10 cellular contexts compared by ENCODE assay signal in genomic region chr2:240622631-240623235, GRCh38. TPM values are rescaled to one million over a fixed set of nuclear protein-coding genes. Genes with fewer than 3 reads are reported as not detected.
DNase-seq lines count a peak whose midpoint lies in the region; ATAC-seq and TF ChIP-seq lines count a peak whose summit lies in the region.
"Had no signal": no experiment of that assay in that cellular context is flagged by ENCODE, and none has a peak within 500 bp of the region (broad histone marks: within the 10 kb centered on the region; RNA-seq: fewer than 3 reads in every experiment).

No MANE protein-coding gene starts in this region.

- peaks cover 73% of the 10 kb centered on the region for H3K4me1 ChIP-seq in CD8-positive, alpha-beta T cell (ENCODE audit: insufficient read depth, low read length)
- peaks cover 9% of the 10 kb centered on the region for H3K4me1 ChIP-seq in osteoblast (ENCODE audit: insufficient read depth, low read length)

- no peak overlapping the region for H3K4me2 ChIP-seq in osteoblast (ENCODE audit: insufficient read depth, low read length)
- H3K4me2 ChIP-seq: KMS-11 had no signal

- peaks cover 3% of the 10 kb centered on the region for H3K9me3 Mint-ChIP-seq in CD8-positive, alpha-beta T cell
- peaks cover 0 to 5% (median 0%) of the 10 kb centered on the region in 3 donors for H3K9me3 Mint-ChIP-seq in T-cell
- peaks cover 5% of the 10 kb centered on the region for H3K9me3 Mint-ChIP-seq in activated naive CD8-positive, alpha-beta T cell treated with anti-CD3 and anti-CD28 coated beads for 36 hours

- no peak for TF ChIP-seq CTCF in CD8-positive, alpha-beta T cell (IDR thresholded peaks at IDR 0.05)
- TF ChIP-seq CTCF in osteoblast (IDR thresholded peaks at IDR 0.05; ENCODE audit: extremely low read depth, low read depth, low read length): no peak

- H2AFZ ChIP-seq in osteoblast (ENCODE audit: low read length): no peak overlapping the region

- CTCF ChIA-PET in CD8-positive, alpha-beta T cell (lab: Charles Lee): interaction anchor here (0.8 to 4.4 kb wide), 4 partner anchors 37 to 109 kb away, joined by 3 to 27 read pairs (median 6); partner anchors contain the start of gene CAPN10
- CTCF ChIA-PET in T-cell (lab: Charles Lee): interaction anchor here (0.6 to 2.4 kb wide), 6 partner anchors 11 to 109 kb away, joined by 4 to 16 read pairs (median 6); partner anchors contain the start of gene CAPN10 (in 1 of the 2)

- H3K27ac ChIP-seq in CD8-positive, alpha-beta T cell (ENCODE audit: low read depth, low read length): peak overlapping the region; percentile 48
- H3K27ac ChIP-seq in osteoblast (ENCODE audit: low read depth, low read length): no peak overlapping the region
- H3K27ac ChIP-seq: KMS-11 had no signal

- no peaks in the 10 kb centered on the region for H3K36me3 ChIP-seq in CD8-positive, alpha-beta T cell (ENCODE audit: insufficient read depth, low read length)
- H3K36me3 ChIP-seq in osteoblast (ENCODE audit: insufficient read depth, low read length): no peaks in the 10 kb centered on the region

- H3K79me2 ChIP-seq in osteoblast (ENCODE audit: insufficient read depth, low read length): no peaks in the 10 kb centered on the region

- H3K4me3 Mint-ChIP-seq in CD8-positive, alpha-beta T cell: peak overlapping the region; percentile 54
- peak overlapping the region in 2 of 3 donors; percentile 21 to 85 for H3K4me3 Mint-ChIP-seq in T-cell
- H3K4me3 Mint-ChIP-seq in activated naive CD8-positive, alpha-beta T cell treated with anti-CD3 and anti-CD28 coated beads for 36 hours: peak overlapping the region; percentile 50

- H3K9me3 ChIP-seq in CD8-positive, alpha-beta T cell (ENCODE audit: low read length): no peaks in the 10 kb centered on the region
- no peaks in the 10 kb centered on the region for H3K9me3 ChIP-seq in osteoblast (ENCODE audit: low read depth, low read length)

- H3K27me3 ChIP-seq in CD8-positive, alpha-beta T cell (ENCODE audit: insufficient read depth, low read length): no peaks in the 10 kb centered on the region
- no peaks in the 10 kb centered on the region for H3K27me3 ChIP-seq in osteoblast (ENCODE audit: insufficient read depth, low read length)

- H3K4me1 Mint-ChIP-seq in CD8-positive, alpha-beta T cell (ENCODE audit: low read depth): peaks cover 60% of the 10 kb centered on the region
- peaks cover 49 to 62% (median 58%) of the 10 kb centered on the region in 3 donors for H3K4me1 Mint-ChIP-seq in T-cell
- H3K4me1 Mint-ChIP-seq in activated naive CD8-positive, alpha-beta T cell treated with anti-CD3 and anti-CD28 coated beads for 36 hours: peaks cover 58% of the 10 kb centered on the region

- POLR2A ChIA-PET in CD8-positive, alpha-beta T cell (lab: Charles Lee): interaction anchor here (0.7 to 3.3 kb wide), 7 partner anchors 10 to 60 kb away, joined by 3 to 26 read pairs (median 5); partner anchors contain the start of genes CAPN10 and RNPEPL1
- POLR2A ChIA-PET in T-cell (lab: Charles Lee): interaction anchor here in 1 of 2 donors (0.6 to 1.2 kb wide), 2 partner anchors 21 to 36 kb away, joined by 4 to 5 read pairs; partner anchors contain the start of gene CAPN10

- peak in 5 of 7 experiments; percentile 47 to 83 (median 68) for DNase-seq in CD8-positive, alpha-beta T cell
- DNase-seq in T-cell (peak in 29 of 34 experiments; percentile 23 to 75 (median 61)), osteoblast (ENCODE audit: insufficient read length, low spot score, missing footprints) (peak; percentile 54), NK-92 (lab: John Stamatoyannopoulos, UW; ENCODE audit: unreplicated experiment) (no peak), NCI-H1694 (lab: John Stamatoyannopoulos, UW) (no peak)
- peak; percentile 36 for DNase-seq in activated naive CD8-positive, alpha-beta T cell treated with anti-CD3 and anti-CD28 coated beads for 36 hours
- DNase-seq: DND-41 had no signal

- no peaks in the 10 kb centered on the region for H3K27me3 Mint-ChIP-seq in CD8-positive, alpha-beta T cell (ENCODE audit: low read depth)
- no peaks in the 10 kb centered on the region for H3K27me3 Mint-ChIP-seq in T-cell
- no peaks in the 10 kb centered on the region for H3K27me3 Mint-ChIP-seq in activated naive CD8-positive, alpha-beta T cell treated with anti-CD3 and anti-CD28 coated beads for 36 hours

- intact Hi-C loops in CD8-positive, alpha-beta T cell (cut with DNase I, micrococcal nuclease): loop anchor here in 1 of 2 experiments (5.0 kb wide), 1 partner anchor 55 kb away; the partner anchor contains the start of gene RNPEPL1

- ATAC-seq in CD8-positive, alpha-beta T cell: no peak
- ATAC-seq in T-cell (replicated peaks in 1 of 4): peak; percentile 14 to 59 (median 40)
- ATAC-seq in HG03442 (IDR thresholded peaks at IDR 0.05; ENCODE audit: unreplicated experiment): no peak
- no peak for ATAC-seq in HG03457 (IDR thresholded peaks at IDR 0.05; ENCODE audit: unreplicated experiment)

- H4K20me1 ChIP-seq in osteoblast (ENCODE audit: insufficient read depth, low read length): no peaks in the 10 kb centered on the region

- peaks cover 10% of the 10 kb centered on the region for H3K36me3 Mint-ChIP-seq in CD8-positive, alpha-beta T cell
- H3K36me3 Mint-ChIP-seq in T-cell: peaks cover 12% of the 10 kb centered on the region
- peaks cover 21% of the 10 kb centered on the region for H3K36me3 Mint-ChIP-seq in activated naive CD8-positive, alpha-beta T cell treated with anti-CD3 and anti-CD28 coated beads for 36 hours

- H3K4me3 ChIP-seq in CD8-positive, alpha-beta T cell (ENCODE audit: low read depth, low read length): peak overlapping the region; percentile 38
- H3K4me3 ChIP-seq in osteoblast (ENCODE audit: insufficient read depth, low read length): no peak overlapping the region

- H3K27ac Mint-ChIP-seq in CD8-positive, alpha-beta T cell: peak overlapping the region; percentile 96
- peak overlapping the region; percentile 88 to 96 for H3K27ac Mint-ChIP-seq in T-cell
- peak overlapping the region; percentile 97 for H3K27ac Mint-ChIP-seq in activated naive CD8-positive, alpha-beta T cell treated with anti-CD3 and anti-CD28 coated beads for 36 hours

RNA-seq across cellular contexts. Expression of gene GPR35, which starts 2.5 kb away (rescaled TPM):
- total RNA-seq in CD8-positive, alpha-beta T cell: 10 to 100 TPM; 17.5 to 18.7 TPM
- total RNA-seq in T-cell (10 to 100 TPM in 3 of 5 donors, 1 to 10 TPM in 2; 6.2 to 16.2 (median 10.4) TPM), osteoblast (1.1 and 1.5 TPM in 2 replicates)
- 1 to 10 TPM; 7.6 to 7.8 TPM for total RNA-seq in activated naive CD8-positive, alpha-beta T cell treated with anti-CD3 and anti-CD28 coated beads for 36 hours

RNA-seq across cellular contexts. Expression of gene CAPN10, which starts 36.2 kb away (rescaled TPM):
- 10 to 100 TPM; 65.9 to 68.9 TPM for total RNA-seq in CD8-positive, alpha-beta T cell
- total RNA-seq in T-cell (100 to 1,000 TPM in 2 of 5 donors, 10 to 100 TPM in 3; 73.3 to 107 (median 96.1) TPM), osteoblast (21.0 and 22.1 TPM in 2 replicates)
- total RNA-seq in activated naive CD8-positive, alpha-beta T cell treated with anti-CD3 and anti-CD28 coated beads for 36 hours: 10 to 100 TPM; 30.1 to 32.3 TPM

RNA-seq across cellular contexts. Expression of gene RNPEPL1, which starts 54.4 kb away (rescaled TPM):
- 10 to 100 TPM; 73.3 to 75.0 TPM for total RNA-seq in CD8-positive, alpha-beta T cell
- total RNA-seq in T-cell (100 to 1,000 TPM in 4 of 5 donors, 10 to 100 TPM in 1; 87.6 to 202 (median 189) TPM), osteoblast (13.0 and 14.7 TPM in 2 replicates)
- 10 to 100 TPM; 33.8 to 37.2 TPM for total RNA-seq in activated naive CD8-positive, alpha-beta T cell treated with anti-CD3 and anti-CD28 coated beads for 36 hours

RNA-seq across cellular contexts. Expression of gene AQP12B, which starts 60.0 kb away (rescaled TPM):
- total RNA-seq in CD8-positive, alpha-beta T cell: not detected
- total RNA-seq in T-cell (not detected), osteoblast (not detected in 2 replicates)
- total RNA-seq in activated naive CD8-positive, alpha-beta T cell treated with anti-CD3 and anti-CD28 coated beads for 36 hours: not detected

Comparison
In these comparisons a context has a peak if more than half of its experiments do, and no peak if none do; other contexts are left out.
1. ATAC-seq: peak in T-cell (4 of 4); none in CD8-positive, alpha-beta T cell (single experiment), HG03442 (single experiment) and HG03457 (single experiment).
2. DNase-seq: peak in CD8-positive, alpha-beta T cell (5 of 7), T-cell (29 of 34), activated naive CD8-positive, alpha-beta T cell treated with anti-CD3 and anti-CD28 coated beads for 36 hours (single experiment) and osteoblast (single experiment); none in NK-92 (single experiment) and NCI-H1694 (single experiment).
3. Peak in every context shown above with its lines, with median percentiles within 50 percentile points of each other: H3K27ac Mint-ChIP-seq and H3K4me3 Mint-ChIP-seq.